In the genomic region with DNA sequence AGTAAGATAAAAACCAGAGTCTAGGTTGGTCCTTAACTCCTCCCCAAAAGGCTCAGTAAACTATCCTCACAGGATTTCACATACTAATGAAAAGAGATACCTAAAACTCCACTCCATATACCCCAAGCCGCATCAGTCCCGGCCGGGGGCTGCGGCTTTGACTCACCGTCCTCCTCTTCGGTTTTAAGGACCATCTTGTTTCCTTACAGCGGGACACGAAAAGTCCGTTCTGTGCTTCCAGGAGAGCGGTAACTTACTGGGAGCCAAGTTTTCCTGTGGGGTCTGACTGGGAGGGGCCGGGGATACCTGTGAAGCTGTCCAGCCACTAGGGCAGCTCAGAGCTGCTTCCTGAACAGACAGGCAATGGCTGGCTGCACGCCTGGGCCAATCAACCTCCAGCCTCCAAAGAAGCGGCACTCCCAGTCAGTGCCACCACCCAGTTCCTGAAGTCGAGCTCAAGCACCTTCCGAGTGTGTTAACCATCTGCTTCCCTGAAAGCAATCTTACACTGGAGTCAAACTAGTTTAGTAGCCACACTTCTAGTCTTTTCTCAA, we compare ENCODE assay signal across 1 cellular context.
A peak's percentile ranks its signal among the peaks of the same experiment; 100 is the strongest.
TF ChIP-seq lines count a peak whose summit lies in the region.

No MANE protein-coding gene starts in this region.

TF ChIP-seq in HEK293, 187 proteins besides CTCF, POLR2A, EP300 and RAD21 (continued from another document and continues in another):
- TF ChIP-seq ZNF391 (tag by site-specific recombination; IDR thresholded peaks at IDR 0.05; ENCODE audit: borderline replicate concordance, low read depth) (no peak), ZNF394 (tag by site-specific recombination; IDR thresholded peaks at IDR 0.05; ENCODE audit: borderline replicate concordance) (no peak), ZIC2 (tag by site-specific recombination; IDR thresholded peaks at IDR 0.05) (no peak), ZNF354C (tag by site-specific recombination; IDR thresholded peaks at IDR 0.05; ENCODE audit: borderline replicate concordance, low read depth) (no peak), ZNF175 (tag by site-specific recombination; IDR thresholded peaks at IDR 0.05) (no peak), SALL2 (tag by site-specific recombination; IDR thresholded peaks at IDR 0.05; ENCODE audit: borderline replicate concordance) (no peak), GFI1B (tag by site-specific recombination; IDR thresholded peaks at IDR 0.05) (no peak), ZNF248 (tag by site-specific recombination; IDR thresholded peaks at IDR 0.05) (no peak), ZFHX2 (tag by site-specific recombination; conservative IDR thresholded peaks at IDR 0.05) (no peak), ZNF16 (tag by site-specific recombination; IDR thresholded peaks at IDR 0.05; ENCODE audit: low read depth) (no peak), ZNF341 (tag by site-specific recombination; IDR thresholded peaks at IDR 0.05; ENCODE audit: low read depth) (peak; percentile 40; the same call in 1 of the 2 replicates), ZNF530 (tag by site-specific recombination; IDR thresholded peaks at IDR 0.05; ENCODE audit: low read depth) (no peak), KLF8 (tag by site-specific recombination; IDR thresholded peaks at IDR 0.05) (peak; percentile 26; the same call in 1 of the 2 replicates), ZNF19 (tag by site-specific recombination; IDR thresholded peaks at IDR 0.05; ENCODE audit: low read depth) (no peak), ZNF677 (tag by site-specific recombination; IDR thresholded peaks at IDR 0.05) (no peak), KLF7 (tag by site-specific recombination; IDR thresholded peaks at IDR 0.05; ENCODE audit: borderline replicate concordance) (no peak), GLIS2 (tag by site-specific recombination; IDR thresholded peaks at IDR 0.05) (peak; percentile 90), ZNF266 (tag by site-specific recombination; IDR thresholded peaks at IDR 0.05; ENCODE audit: low read depth) (no peak), ZNF335 (tag by site-specific recombination; conservative IDR thresholded peaks at IDR 0.05) (peak; percentile 74), ZNF174 (tag by site-specific recombination; IDR thresholded peaks at IDR 0.05) (no peak), TCF7L2 (IDR thresholded peaks at IDR 0.05; ENCODE audit: borderline replicate concordance, low read depth, low read length) (no peak), ZFP41 (tag by site-specific recombination; IDR thresholded peaks at IDR 0.05; ENCODE audit: borderline replicate concordance) (no peak), ZFP37 (tag by site-specific recombination; IDR thresholded peaks at IDR 0.05) (peak; percentile 74; the same call in 1 of the 2 replicates), PRDM1 (tag by site-specific recombination; IDR thresholded peaks at IDR 0.05) (no peak), ZNF558 (tag by site-specific recombination; IDR thresholded peaks at IDR 0.05) (no peak), ZBTB1 (tag by site-specific recombination; IDR thresholded peaks at IDR 0.05) (no peak), ZNF140 (tag by site-specific recombination; IDR thresholded peaks at IDR 0.05) (no peak), ZNF560 (tag by site-specific recombination; IDR thresholded peaks at IDR 0.05; ENCODE audit: borderline replicate concordance) (no peak), FEZF1 (tag by site-specific recombination; IDR thresholded peaks at IDR 0.05) (no peak), RBAK (tag by site-specific recombination; IDR thresholded peaks at IDR 0.05) (no peak), ZNF626 (tag by site-specific recombination; IDR thresholded peaks at IDR 0.05) (no peak), ZSCAN16 (tag by site-specific recombination; IDR thresholded peaks at IDR 0.05) (peak; percentile 95)
- TF ChIP-seq, protein P1, sequence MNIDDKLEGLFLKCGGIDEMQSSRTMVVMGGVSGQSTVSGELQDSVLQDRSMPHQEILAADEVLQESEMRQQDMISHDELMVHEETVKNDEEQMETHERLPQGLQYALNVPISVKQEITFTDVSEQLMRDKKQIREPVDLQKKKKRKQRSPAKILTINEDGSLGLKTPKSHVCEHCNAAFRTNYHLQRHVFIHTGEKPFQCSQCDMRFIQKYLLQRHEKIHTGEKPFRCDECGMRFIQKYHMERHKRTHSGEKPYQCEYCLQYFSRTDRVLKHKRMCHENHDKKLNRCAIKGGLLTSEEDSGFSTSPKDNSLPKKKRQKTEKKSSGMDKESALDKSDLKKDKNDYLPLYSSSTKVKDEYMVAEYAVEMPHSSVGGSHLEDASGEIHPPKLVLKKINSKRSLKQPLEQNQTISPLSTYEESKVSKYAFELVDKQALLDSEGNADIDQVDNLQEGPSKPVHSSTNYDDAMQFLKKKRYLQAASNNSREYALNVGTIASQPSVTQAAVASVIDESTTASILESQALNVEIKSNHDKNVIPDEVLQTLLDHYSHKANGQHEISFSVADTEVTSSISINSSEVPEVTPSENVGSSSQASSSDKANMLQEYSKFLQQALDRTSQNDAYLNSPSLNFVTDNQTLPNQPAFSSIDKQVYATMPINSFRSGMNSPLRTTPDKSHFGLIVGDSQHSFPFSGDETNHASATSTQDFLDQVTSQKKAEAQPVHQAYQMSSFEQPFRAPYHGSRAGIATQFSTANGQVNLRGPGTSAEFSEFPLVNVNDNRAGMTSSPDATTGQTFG (tag by site-specific recombination; IDR thresholded peaks at IDR 0.05; ENCODE audit: borderline replicate concordance) = no peak
- TF ChIP-seq, protein P2, sequence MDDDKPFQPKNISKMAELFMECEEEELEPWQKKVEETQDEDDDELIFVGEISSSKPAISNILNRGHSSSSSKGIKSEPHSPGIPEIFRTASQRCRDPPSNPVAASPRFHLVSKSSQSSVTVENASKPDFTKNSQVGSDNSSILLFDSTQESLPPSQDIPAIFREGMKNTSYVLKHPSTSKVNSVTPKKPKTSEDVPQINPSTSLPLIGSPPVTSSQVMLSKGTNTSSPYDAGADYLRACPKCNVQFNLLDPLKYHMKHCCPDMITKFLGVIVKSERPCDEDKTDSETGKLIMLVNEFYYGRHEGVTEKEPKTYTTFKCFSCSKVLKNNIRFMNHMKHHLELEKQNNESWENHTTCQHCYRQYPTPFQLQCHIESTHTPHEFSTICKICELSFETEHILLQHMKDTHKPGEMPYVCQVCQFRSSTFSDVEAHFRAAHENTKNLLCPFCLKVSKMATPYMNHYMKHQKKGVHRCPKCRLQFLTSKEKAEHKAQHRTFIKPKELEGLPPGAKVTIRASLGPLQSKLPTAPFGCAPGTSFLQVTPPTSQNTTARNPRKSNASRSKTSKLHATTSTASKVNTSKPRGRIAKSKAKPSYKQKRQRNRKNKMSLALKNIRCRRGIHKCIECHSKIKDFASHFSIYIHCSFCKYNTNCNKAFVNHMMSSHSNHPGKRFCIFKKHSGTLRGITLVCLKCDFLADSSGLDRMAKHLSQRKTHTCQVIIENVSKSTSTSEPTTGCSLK (tag by site-specific recombination; IDR thresholded peaks at IDR 0.05) = no peak
- TF ChIP-seq, protein P3, sequence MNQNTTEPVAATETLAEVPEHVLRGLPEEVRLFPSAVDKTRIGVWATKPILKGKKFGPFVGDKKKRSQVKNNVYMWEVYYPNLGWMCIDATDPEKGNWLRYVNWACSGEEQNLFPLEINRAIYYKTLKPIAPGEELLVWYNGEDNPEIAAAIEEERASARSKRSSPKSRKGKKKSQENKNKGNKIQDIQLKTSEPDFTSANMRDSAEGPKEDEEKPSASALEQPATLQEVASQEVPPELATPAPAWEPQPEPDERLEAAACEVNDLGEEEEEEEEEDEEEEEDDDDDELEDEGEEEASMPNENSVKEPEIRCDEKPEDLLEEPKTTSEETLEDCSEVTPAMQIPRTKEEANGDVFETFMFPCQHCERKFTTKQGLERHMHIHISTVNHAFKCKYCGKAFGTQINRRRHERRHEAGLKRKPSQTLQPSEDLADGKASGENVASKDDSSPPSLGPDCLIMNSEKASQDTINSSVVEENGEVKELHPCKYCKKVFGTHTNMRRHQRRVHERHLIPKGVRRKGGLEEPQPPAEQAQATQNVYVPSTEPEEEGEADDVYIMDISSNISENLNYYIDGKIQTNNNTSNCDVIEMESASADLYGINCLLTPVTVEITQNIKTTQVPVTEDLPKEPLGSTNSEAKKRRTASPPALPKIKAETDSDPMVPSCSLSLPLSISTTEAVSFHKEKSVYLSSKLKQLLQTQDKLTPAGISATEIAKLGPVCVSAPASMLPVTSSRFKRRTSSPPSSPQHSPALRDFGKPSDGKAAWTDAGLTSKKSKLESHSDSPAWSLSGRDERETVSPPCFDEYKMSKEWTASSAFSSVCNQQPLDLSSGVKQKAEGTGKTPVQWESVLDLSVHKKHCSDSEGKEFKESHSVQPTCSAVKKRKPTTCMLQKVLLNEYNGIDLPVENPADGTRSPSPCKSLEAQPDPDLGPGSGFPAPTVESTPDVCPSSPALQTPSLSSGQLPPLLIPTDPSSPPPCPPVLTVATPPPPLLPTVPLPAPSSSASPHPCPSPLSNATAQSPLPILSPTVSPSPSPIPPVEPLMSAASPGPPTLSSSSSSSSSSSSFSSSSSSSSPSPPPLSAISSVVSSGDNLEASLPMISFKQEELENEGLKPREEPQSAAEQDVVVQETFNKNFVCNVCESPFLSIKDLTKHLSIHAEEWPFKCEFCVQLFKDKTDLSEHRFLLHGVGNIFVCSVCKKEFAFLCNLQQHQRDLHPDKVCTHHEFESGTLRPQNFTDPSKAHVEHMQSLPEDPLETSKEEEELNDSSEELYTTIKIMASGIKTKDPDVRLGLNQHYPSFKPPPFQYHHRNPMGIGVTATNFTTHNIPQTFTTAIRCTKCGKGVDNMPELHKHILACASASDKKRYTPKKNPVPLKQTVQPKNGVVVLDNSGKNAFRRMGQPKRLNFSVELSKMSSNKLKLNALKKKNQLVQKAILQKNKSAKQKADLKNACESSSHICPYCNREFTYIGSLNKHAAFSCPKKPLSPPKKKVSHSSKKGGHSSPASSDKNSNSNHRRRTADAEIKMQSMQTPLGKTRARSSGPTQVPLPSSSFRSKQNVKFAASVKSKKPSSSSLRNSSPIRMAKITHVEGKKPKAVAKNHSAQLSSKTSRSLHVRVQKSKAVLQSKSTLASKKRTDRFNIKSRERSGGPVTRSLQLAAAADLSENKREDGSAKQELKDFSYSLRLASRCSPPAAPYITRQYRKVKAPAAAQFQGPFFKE (tag by site-specific recombination; IDR thresholded peaks at IDR 0.05; ENCODE audit: borderline replicate concordance) = no peak
- TF ChIP-seq, protein P4, sequence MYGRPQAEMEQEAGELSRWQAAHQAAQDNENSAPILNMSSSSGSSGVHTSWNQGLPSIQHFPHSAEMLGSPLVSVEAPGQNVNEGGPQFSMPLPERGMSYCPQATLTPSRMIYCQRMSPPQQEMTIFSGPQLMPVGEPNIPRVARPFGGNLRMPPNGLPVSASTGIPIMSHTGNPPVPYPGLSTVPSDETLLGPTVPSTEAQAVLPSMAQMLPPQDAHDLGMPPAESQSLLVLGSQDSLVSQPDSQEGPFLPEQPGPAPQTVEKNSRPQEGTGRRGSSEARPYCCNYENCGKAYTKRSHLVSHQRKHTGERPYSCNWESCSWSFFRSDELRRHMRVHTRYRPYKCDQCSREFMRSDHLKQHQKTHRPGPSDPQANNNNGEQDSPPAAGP (tag by site-specific recombination; IDR thresholded peaks at IDR 0.05) = no peak
- TF ChIP-seq, protein P5, sequence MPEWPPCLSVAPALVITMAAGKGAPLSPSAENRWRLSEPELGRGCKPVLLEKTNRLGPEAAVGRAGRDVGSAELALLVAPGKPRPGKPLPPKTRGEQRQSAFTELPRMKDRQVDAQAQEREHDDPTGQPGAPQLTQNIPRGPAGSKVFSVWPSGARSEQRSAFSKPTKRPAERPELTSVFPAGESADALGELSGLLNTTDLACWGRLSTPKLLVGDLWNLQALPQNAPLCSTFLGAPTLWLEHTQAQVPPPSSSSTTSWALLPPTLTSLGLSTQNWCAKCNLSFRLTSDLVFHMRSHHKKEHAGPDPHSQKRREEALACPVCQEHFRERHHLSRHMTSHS (tag by site-specific recombination; IDR thresholded peaks at IDR 0.05) = no peak
- TF ChIP-seq, protein P6, sequence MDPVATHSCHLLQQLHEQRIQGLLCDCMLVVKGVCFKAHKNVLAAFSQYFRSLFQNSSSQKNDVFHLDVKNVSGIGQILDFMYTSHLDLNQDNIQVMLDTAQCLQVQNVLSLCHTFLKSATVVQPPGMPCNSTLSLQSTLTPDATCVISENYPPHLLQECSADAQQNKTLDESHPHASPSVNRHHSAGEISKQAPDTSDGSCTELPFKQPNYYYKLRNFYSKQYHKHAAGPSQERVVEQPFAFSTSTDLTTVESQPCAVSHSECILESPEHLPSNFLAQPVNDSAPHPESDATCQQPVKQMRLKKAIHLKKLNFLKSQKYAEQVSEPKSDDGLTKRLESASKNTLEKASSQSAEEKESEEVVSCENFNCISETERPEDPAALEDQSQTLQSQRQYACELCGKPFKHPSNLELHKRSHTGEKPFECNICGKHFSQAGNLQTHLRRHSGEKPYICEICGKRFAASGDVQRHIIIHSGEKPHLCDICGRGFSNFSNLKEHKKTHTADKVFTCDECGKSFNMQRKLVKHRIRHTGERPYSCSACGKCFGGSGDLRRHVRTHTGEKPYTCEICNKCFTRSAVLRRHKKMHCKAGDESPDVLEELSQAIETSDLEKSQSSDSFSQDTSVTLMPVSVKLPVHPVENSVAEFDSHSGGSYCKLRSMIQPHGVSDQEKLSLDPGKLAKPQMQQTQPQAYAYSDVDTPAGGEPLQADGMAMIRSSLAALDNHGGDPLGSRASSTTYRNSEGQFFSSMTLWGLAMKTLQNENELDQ (tag by site-specific recombination; IDR thresholded peaks at IDR 0.05; ENCODE audit: low read depth) = no peak
- TF ChIP-seq, protein P7, sequence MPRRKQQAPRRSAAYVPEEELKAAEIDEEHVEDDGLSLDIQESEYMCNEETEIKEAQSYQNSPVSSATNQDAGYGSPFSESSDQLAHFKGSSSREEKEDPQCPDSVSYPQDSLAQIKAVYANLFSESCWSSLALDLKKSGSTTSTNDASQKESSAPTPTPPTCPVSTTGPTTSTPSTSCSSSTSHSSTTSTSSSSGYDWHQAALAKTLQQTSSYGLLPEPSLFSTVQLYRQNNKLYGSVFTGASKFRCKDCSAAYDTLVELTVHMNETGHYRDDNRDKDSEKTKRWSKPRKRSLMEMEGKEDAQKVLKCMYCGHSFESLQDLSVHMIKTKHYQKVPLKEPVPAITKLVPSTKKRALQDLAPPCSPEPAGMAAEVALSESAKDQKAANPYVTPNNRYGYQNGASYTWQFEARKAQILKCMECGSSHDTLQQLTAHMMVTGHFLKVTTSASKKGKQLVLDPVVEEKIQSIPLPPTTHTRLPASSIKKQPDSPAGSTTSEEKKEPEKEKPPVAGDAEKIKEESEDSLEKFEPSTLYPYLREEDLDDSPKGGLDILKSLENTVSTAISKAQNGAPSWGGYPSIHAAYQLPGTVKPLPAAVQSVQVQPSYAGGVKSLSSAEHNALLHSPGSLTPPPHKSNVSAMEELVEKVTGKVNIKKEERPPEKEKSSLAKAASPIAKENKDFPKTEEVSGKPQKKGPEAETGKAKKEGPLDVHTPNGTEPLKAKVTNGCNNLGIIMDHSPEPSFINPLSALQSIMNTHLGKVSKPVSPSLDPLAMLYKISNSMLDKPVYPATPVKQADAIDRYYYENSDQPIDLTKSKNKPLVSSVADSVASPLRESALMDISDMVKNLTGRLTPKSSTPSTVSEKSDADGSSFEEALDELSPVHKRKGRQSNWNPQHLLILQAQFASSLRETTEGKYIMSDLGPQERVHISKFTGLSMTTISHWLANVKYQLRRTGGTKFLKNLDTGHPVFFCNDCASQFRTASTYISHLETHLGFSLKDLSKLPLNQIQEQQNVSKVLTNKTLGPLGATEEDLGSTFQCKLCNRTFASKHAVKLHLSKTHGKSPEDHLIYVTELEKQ (tag by site-specific recombination; IDR thresholded peaks at IDR 0.05; ENCODE audit: borderline replicate concordance) = no peak
